Comparison of ENCODE assay signal across 1 cellular context in the genomic region with DNA sequence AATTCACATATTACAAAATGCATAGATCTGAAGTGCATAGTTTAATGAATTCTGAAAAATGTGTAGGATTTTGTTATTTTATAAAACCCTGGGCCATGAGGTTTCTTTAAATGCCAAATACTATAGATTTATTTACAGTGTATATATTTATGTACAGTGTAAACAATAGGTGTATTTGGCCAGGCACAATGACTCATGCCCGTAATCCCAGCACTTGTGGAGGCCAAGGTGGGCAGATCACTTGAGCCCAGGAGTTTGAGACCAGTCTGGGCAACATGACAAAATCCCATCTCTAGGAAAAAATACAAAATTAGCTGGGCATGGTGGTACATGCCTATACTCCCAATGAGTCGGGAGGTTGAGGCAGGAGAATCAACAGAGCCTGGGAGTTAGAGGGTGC.
TF ChIP-seq lines count a peak whose summit lies in the region.

No MANE protein-coding gene starts in this region.

TF ChIP-seq in A549, 52 proteins besides CTCF, POLR2A, EP300 and RAD21 (continued from another document):
- TF ChIP-seq HMGXB4 (CRISPR knock-in tag; IDR thresholded peaks at IDR 0.05; ENCODE audit: borderline replicate concordance) (no peak), POLR2AphosphoS2 (conservative IDR thresholded peaks at IDR 0.05; ENCODE audit: low read length) (no peak), ESRRA (IDR thresholded peaks at IDR 0.05; ENCODE audit: borderline replicate concordance, low read length) (no peak), GATA3 (IDR thresholded peaks at IDR 0.05; ENCODE audit: borderline replicate concordance) (no peak), MAFK (IDR thresholded peaks at IDR 0.05; ENCODE audit: partially characterized antibody) (no peak), HDAC2 (IDR thresholded peaks at IDR 0.05) (no peak), JUN (IDR thresholded peaks at IDR 0.05) (no peak)
- TF ChIP-seq, protein P1, sequence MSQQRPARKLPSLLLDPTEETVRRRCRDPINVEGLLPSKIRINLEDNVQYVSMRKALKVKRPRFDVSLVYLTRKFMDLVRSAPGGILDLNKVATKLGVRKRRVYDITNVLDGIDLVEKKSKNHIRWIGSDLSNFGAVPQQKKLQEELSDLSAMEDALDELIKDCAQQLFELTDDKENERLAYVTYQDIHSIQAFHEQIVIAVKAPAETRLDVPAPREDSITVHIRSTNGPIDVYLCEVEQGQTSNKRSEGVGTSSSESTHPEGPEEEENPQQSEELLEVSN (IDR thresholded peaks at IDR 0.05; ENCODE audit: borderline replicate concordance, low read depth), result no peak
- TF ChIP-seq, protein P2, sequence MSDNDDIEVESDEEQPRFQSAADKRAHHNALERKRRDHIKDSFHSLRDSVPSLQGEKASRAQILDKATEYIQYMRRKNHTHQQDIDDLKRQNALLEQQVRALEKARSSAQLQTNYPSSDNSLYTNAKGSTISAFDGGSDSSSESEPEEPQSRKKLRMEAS (IDR thresholded peaks at IDR 0.05), result no peak
